Comparison of ENCODE assay signal across 8 cellular contexts in genomic region chr1:234609528-234610042, GRCh38. TPM values are rescaled to one million over a fixed set of nuclear protein-coding genes. Genes with fewer than 3 reads are reported as not detected.
DNase-seq lines count a peak whose midpoint lies in the region; ATAC-seq and TF ChIP-seq lines count a peak whose summit lies in the region.

No MANE protein-coding gene starts in this region.

- H3K27ac ChIP-seq in 22Rv1 (peak overlapping the region; percentile 100), GM23248 (peak overlapping the region; percentile 99), adrenal gland (peak overlapping the region; percentile 92 to 100 (median 100)), aorta (ENCODE audit: low read depth in 1 of 2, low read length in 2 of 2) (peak overlapping the region; percentile 97 to 99)

- peaks cover 46% of the 10 kb centered on the region for H3K79me2 ChIP-seq in GM23248 (ENCODE audit: insufficient read depth)

- H3K27me3 ChIP-seq in GM23248 (replicated peaks; ENCODE audit: insufficient read depth) (no peaks in the 10 kb centered on the region), adrenal gland (no peaks in the 10 kb centered on the region), aorta (ENCODE audit: control insufficient read depth in 1 of 2, insufficient read depth in 2 of 2, low read length in 1 of 2) (no peaks in the 10 kb centered on the region)

- ATAC-seq in aorta (ENCODE audit: low FRiP score), result no peak
- no peak for ATAC-seq in HG02642 (IDR thresholded peaks at IDR 0.05; ENCODE audit: poor library complexity, unreplicated experiment)
- ATAC-seq in GM21737 (IDR thresholded peaks at IDR 0.05; ENCODE audit: unreplicated experiment), result no peak

- no peak for TF ChIP-seq POLR2A in adrenal gland (IDR thresholded peaks at IDR 0.05)
- no peak for TF ChIP-seq POLR2A in lower leg skin (IDR thresholded peaks at IDR 0.05)

- DNase-seq in GM23248 (peak; percentile 68), adrenal gland (peak in 2 of 7 donors; percentile 33 to 36), lower leg skin (ENCODE audit: low spot score in 2 of 2) (no peak), aorta (no peak), NCI-H1092 treated with DMSO at 0.1 percent for 48 hours (lab: John Stamatoyannopoulos, UW) (no peak)

- H3K4me3 ChIP-seq in GM23248, result peak overlapping the region; percentile 94
- H3K4me3 ChIP-seq in adrenal gland, result peak overlapping the region in 2 of 4 donors; percentile 71 to 93
- H3K4me3 ChIP-seq in lower leg skin (ENCODE audit: low read depth, poor library complexity, severe bottlenecking), result peak overlapping the region; percentile 85
- peak overlapping the region; percentile 89 to 92 for H3K4me3 ChIP-seq in aorta (ENCODE audit: low read length in 2 of 2)

- H3F3A ChIP-seq in GM23248 (ENCODE audit: insufficient read depth), result peaks cover 62% of the 10 kb centered on the region

- H3K9ac ChIP-seq in GM23248, result peak overlapping the region; percentile 96

- in situ Hi-C loops in GM23248 (cut with MboI), result loop anchor here (10.0 kb wide), 1 partner anchor 375 kb away; no protein-coding TSS in a partner anchor

- intact Hi-C loops in adrenal gland (cut with DNase I) (loop anchor here (2.0 to 10.0 kb wide), 5 partner anchors 113 to 468 kb away; no protein-coding TSS in a partner anchor), lower leg skin (cut with DNase I; ENCODE audit: low total_unique reads) (loop anchor here (5.0 to 10.0 kb wide), 4 partner anchors 77 to 458 kb away; no protein-coding TSS in a partner anchor), aorta (cut with DNase I) (loop anchor here (1.0 to 10.0 kb wide), 7 partner anchors 115 to 468 kb away; no protein-coding TSS in a partner anchor)

- H3K4me1 ChIP-seq in GM23248 (ENCODE audit: insufficient read depth) (peaks cover 31% of the 10 kb centered on the region), adrenal gland (replicated peaks in 1 of 2) (peaks cover 44 to 55% of the 10 kb centered on the region in 2 donors), aorta (ENCODE audit: control insufficient read depth in 1 of 2, insufficient read depth in 2 of 2, low read length in 2 of 2) (peaks cover 5% of the 10 kb centered on the region in 2 donors)

- H4K20me1 ChIP-seq in GM23248 (ENCODE audit: insufficient read depth), result peaks cover 9% of the 10 kb centered on the region; the same call in 1 of the 2 replicates

- no peaks in the 10 kb centered on the region for H3K9me3 ChIP-seq in GM23248 (ENCODE audit: low read depth)
- H3K9me3 ChIP-seq in adrenal gland (replicated peaks in 1 of 3), result no peaks in the 10 kb centered on the region
- no peaks in the 10 kb centered on the region for H3K9me3 ChIP-seq in aorta (ENCODE audit: control insufficient read depth, low read length)

- no peaks in the 10 kb centered on the region for H3K9me2 ChIP-seq in GM23248 (ENCODE audit: insufficient read depth)

- H3K4me2 ChIP-seq in GM23248 (ENCODE audit: unreplicated experiment), result peak overlapping the region; percentile 87

- H3K36me3 ChIP-seq in GM23248 (ENCODE audit: low read depth), result peaks cover 34% of the 10 kb centered on the region
- peaks cover 0 to 30% of the 10 kb centered on the region in 2 donors for H3K36me3 ChIP-seq in adrenal gland (replicated peaks in 1 of 2)
- peaks cover 0 to 4% of the 10 kb centered on the region in 2 donors for H3K36me3 ChIP-seq in aorta (ENCODE audit: control insufficient read depth in 1 of 2, insufficient read depth in 2 of 2, low read length in 1 of 2)

- H2AFZ ChIP-seq in GM23248, result no peak overlapping the region

- WGBS in GM23248 (ENCODE audit: low coverage in 1 of 2, low lambda C conversion rate in 2 of 2, missing lambda C conversion rate in 2 of 2), 2 experiments, result 1 to 20% methylated on average over 1 to 41 of the region's 95 CpGs
- 0 to 1% methylated on average over 49 to 72 of the region's 95 CpGs; no CpG with 5 or more reads in 2 of the 4 donors for WGBS in adrenal gland, 4 donors
- 0% methylated on average over 7 of the region's 95 CpGs; no CpG with 5 or more reads in 1 of the 2 donors for WGBS in lower leg skin, 2 donors
- 0 to 2% methylated on average over 23 to 95 of the region's 95 CpGs for WGBS in aorta, 2 donors

- TF ChIP-seq CTCF in 22Rv1 (IDR thresholded peaks at IDR 0.05), result no peak
- no peak for TF ChIP-seq CTCF in adrenal gland (IDR thresholded peaks at IDR 0.05)
- TF ChIP-seq CTCF in lower leg skin (IDR thresholded peaks at IDR 0.05), result no peak

RNA-seq across cellular contexts. Expression of gene IRF2BP2, which starts 0.4 kb away (rescaled TPM):
- 60.7 and 69.3 TPM in 2 replicates for total RNA-seq in GM23248 (2014; rRNA removed; shearing (Covaris generic))
- polyA plus RNA-seq in GM23248 (2016; fragmentation: Nextera tagmentation; extraction: Ambion mirVana), result 12.9 and 13.0 TPM in 2 replicates
- 100 to 1,000 TPM in 4 of 8 donors, 10 to 100 TPM in 4; 66.5 to 182 (median 102) TPM for total RNA-seq in adrenal gland
- polyA plus RNA-seq in adrenal gland, result 10 to 100 TPM; 47.2 to 87.6 (median 67.4) TPM
- 100 to 1,000 TPM; 121 to 149 (median 137) TPM for total RNA-seq in lower leg skin
- 100 to 1,000 TPM in 1 of 2 donors, 10 to 100 TPM in 1; 90.6 to 148 TPM for total RNA-seq in aorta
- 100 to 1,000 TPM in 1 of 2 donors, 10 to 100 TPM in 1; 36.9 to 123 TPM for polyA plus RNA-seq in aorta
